In the genomic region with DNA sequence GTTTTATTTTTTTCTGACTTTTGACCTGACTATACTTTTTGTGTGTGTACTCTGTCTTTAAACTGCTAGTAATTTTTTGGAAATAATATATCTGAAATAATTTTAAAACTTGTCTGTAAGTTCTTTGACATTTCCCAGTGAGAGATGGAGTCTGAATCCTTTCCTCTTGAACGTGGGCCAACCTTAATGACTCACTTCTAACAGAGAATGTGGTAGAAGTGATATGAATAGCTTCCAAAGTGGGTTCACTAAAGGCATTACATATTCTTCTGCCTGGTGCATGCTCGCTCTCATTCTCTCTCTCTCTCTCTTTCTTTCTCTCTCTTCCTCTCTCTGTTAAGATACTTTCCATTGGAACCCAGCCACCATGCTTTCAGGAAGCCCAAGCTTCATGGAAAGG, we compare ENCODE assay signal across 22 cellular contexts.
DNase-seq lines count a peak whose midpoint lies in the region; ATAC-seq and TF ChIP-seq lines count a peak whose summit lies in the region.
"Had no signal": no experiment of that assay in that cellular context is flagged by ENCODE, and none has a peak within 500 bp of the region (broad histone marks: within the 10 kb centered on the region; RNA-seq: fewer than 3 reads in every experiment).

No MANE protein-coding gene starts in this region.

- no peaks in the 10 kb centered on the region for H3K4me1 ChIP-seq in breast epithelium
- no peaks in the 10 kb centered on the region for H3K4me1 ChIP-seq in Peyer's patch
- H3K4me1 ChIP-seq: gastrocnemius medialis, left lung, parathyroid adenoma, SJCRH30 had no signal

- no peak for ATAC-seq in GM19328 (IDR thresholded peaks at IDR 0.05; ENCODE audit: unreplicated experiment)
- ATAC-seq in HG03196 (IDR thresholded peaks at IDR 0.05; ENCODE audit: unreplicated experiment): no peak
- no peak for ATAC-seq in GM18520 (IDR thresholded peaks at IDR 0.05; ENCODE audit: unreplicated experiment)
- ATAC-seq: activated CD4-positive, alpha-beta T cell treated with anti-CD3 and anti-CD28 coated beads for 36 hours; activated CD8-positive, alpha-beta memory T cell treated with anti-CD3 and anti-CD28 coated beads, Interleukin-2, amount 10 ng/mL, durations not matched to agents 7 days and 5 days; gastrocnemius medialis; left lung; stimulated activated memory B cell treated with anti-CD40 and anti-IgM and Interleukin-4, amounts not matched to agents 10 μg/mL and 1 μg/mL and 100 μg/mL, for 72 hours had no signal

- H3K27ac Mint-ChIP-seq in MCF 10A (ENCODE audit: low read depth, unreplicated experiment): no peak overlapping the region
- H3K27ac Mint-ChIP-seq: activated CD4-positive, alpha-beta T cell treated with anti-CD3 and anti-CD28 coated beads for 36 hours; activated CD8-positive, alpha-beta memory T cell treated with anti-CD3 and anti-CD28 coated beads, Interleukin-2, amount 10 ng/mL, durations not matched to agents 7 days and 5 days; activated T-helper 2 cell treated with anti-CD3 and anti-CD28 coated beads, Interferon-gamma antibody, Interleukin-2, Interleukin-4, amounts not matched to agents 10 μg/mL and 5 μg/mL and 100 μg/mL, durations not matched to agents 14 hours and 24 hours and 36 hours; stimulated activated memory B cell treated with anti-CD40 and anti-IgM and Interleukin-4, amounts not matched to agents 10 μg/mL and 1 μg/mL and 100 μg/mL, for 72 hours had no signal

- no peaks in the 10 kb centered on the region for H3K27me3 Mint-ChIP-seq in MCF 10A (ENCODE audit: insufficient read depth, unreplicated experiment)
- H3K27me3 Mint-ChIP-seq: activated CD8-positive, alpha-beta memory T cell treated with anti-CD3 and anti-CD28 coated beads, Interleukin-2, amount 10 ng/mL, durations not matched to agents 7 days and 5 days; stimulated activated memory B cell treated with anti-CD40 and anti-IgM and Interleukin-4, amounts not matched to agents 10 μg/mL and 1 μg/mL and 100 μg/mL, for 72 hours had no signal

- intact Hi-C loops in MCF 10A (cut with micrococcal nuclease): no loop called here
- intact Hi-C loops in breast epithelium (cut with DNase I; ENCODE audit: low total_unique reads): no loop called here

- no TSS peak for BruUV-seq in MCF 10A (replicated peaks; lab: Mats Ljungman, UMichigan)

- no peaks in the 10 kb centered on the region for H3K27me3 ChIP-seq in breast epithelium
- no peaks in the 10 kb centered on the region for H3K27me3 ChIP-seq in Peyer's patch
- H3K27me3 ChIP-seq: gastrocnemius medialis, left lung had no signal

- H3K27ac ChIP-seq in breast epithelium (no peak overlapping the region), Peyer's patch (no peak overlapping the region)
- H3K27ac ChIP-seq: gastrocnemius medialis, left lung, parathyroid adenoma, SJCRH30 had no signal

- POLR2A ChIA-PET in MCF 10A (lab: Yijun Ruan, JAX): interaction anchor here (0.6 to 1.2 kb wide), 3 partner anchors 11 to 38 kb away, joined by 3 to 4 read pairs (median 4); no protein-coding TSS in a partner anchor

- peaks cover 6% of the 10 kb centered on the region for H3K4me1 Mint-ChIP-seq in MCF 10A (ENCODE audit: insufficient read depth, unreplicated experiment)
- H3K4me1 Mint-ChIP-seq: activated CD4-positive, alpha-beta T cell treated with anti-CD3 and anti-CD28 coated beads for 36 hours; activated CD8-positive, alpha-beta memory T cell treated with anti-CD3 and anti-CD28 coated beads, Interleukin-2, amount 10 ng/mL, durations not matched to agents 7 days and 5 days; CD14-positive monocyte; stimulated activated memory B cell treated with anti-CD40 and anti-IgM and Interleukin-4, amounts not matched to agents 10 μg/mL and 1 μg/mL and 100 μg/mL, for 72 hours had no signal

- TF ChIP-seq CTCF in MCF 10A (IDR thresholded peaks at IDR 0.05; ENCODE audit: unreplicated experiment) (no peak), breast epithelium (IDR thresholded peaks at IDR 0.05) (no peak), fibroblast of the aortic adventitia (IDR thresholded peaks at IDR 0.05; ENCODE audit: insufficient read depth, low read length) (no peak), Peyer's patch (IDR thresholded peaks at IDR 0.05) (no peak)

- TF ChIP-seq POLR2A in breast epithelium (IDR thresholded peaks at IDR 0.05) (no peak), Peyer's patch (IDR thresholded peaks at IDR 0.05) (no peak)

- H3K4me3 Mint-ChIP-seq in MCF 10A (ENCODE audit: unreplicated experiment): no peak overlapping the region
- H3K4me3 Mint-ChIP-seq: activated CD4-positive, alpha-beta T cell treated with anti-CD3 and anti-CD28 coated beads for 36 hours; activated CD8-positive, alpha-beta memory T cell treated with anti-CD3 and anti-CD28 coated beads, Interleukin-2, amount 10 ng/mL, durations not matched to agents 7 days and 5 days; CD14-positive monocyte; stimulated activated memory B cell treated with anti-CD40 and anti-IgM and Interleukin-4, amounts not matched to agents 10 μg/mL and 1 μg/mL and 100 μg/mL, for 72 hours had no signal

- H3K9me3 ChIP-seq in breast epithelium (no peaks in the 10 kb centered on the region), Peyer's patch (no peaks in the 10 kb centered on the region)
- H3K9me3 ChIP-seq: gastrocnemius medialis, left lung had no signal

- no peaks in the 10 kb centered on the region for H3K36me3 ChIP-seq in breast epithelium
- H3K36me3 ChIP-seq in Peyer's patch: no peaks in the 10 kb centered on the region
- H3K36me3 ChIP-seq: gastrocnemius medialis, left lung, SJCRH30 had no signal

- H3K9me3 Mint-ChIP-seq in MCF 10A (ENCODE audit: unreplicated experiment): peaks cover 10% of the 10 kb centered on the region
- H3K9me3 Mint-ChIP-seq: activated T-helper 2 cell treated with anti-CD3 and anti-CD28 coated beads, Interferon-gamma antibody, Interleukin-2, Interleukin-4, amounts not matched to agents 10 μg/mL and 5 μg/mL and 100 μg/mL, durations not matched to agents 14 hours and 24 hours and 36 hours had no signal

- DNase-seq in MCF 10A (ENCODE audit: unreplicated experiment): peak; percentile 61
- no peak for DNase-seq in breast epithelium (ENCODE audit: low spot score in 2 of 2)
- DNase-seq in amniotic epithelial cell (ENCODE audit: low read depth): peak; percentile 27
- peak; percentile 14 for DNase-seq in fibroblast of the aortic adventitia (ENCODE audit: low read depth)
- DNase-seq in Peyer's patch: no peak
- DNase-seq: activated CD4-positive, alpha-beta T cell treated with anti-CD3 and anti-CD28 coated beads for 36 hours; activated CD8-positive, alpha-beta memory T cell treated with anti-CD3 and anti-CD28 coated beads, Interleukin-2, amount 10 ng/mL, durations not matched to agents 7 days and 5 days; gastrocnemius medialis; Kasumi-1; left lung; NCI-H187 treated with DMSO at 0.1 percent for 48 hours; NCI-H446 treated with DMSO at 0.1 percent for 48 hours; NK-92 treated with Interleukin-12 subunit alpha and Interleukin-12 subunit beta, amount 100 ng/mL, for 24 hours; SJCRH30; trophoblast cell had no signal

- no peaks in the 10 kb centered on the region for H3K36me3 Mint-ChIP-seq in MCF 10A (ENCODE audit: insufficient read depth, unreplicated experiment)
- H3K36me3 Mint-ChIP-seq: activated CD8-positive, alpha-beta memory T cell treated with anti-CD3 and anti-CD28 coated beads, Interleukin-2, amount 10 ng/mL, durations not matched to agents 7 days and 5 days; CD14-positive monocyte; stimulated activated memory B cell treated with anti-CD40 and anti-IgM and Interleukin-4, amounts not matched to agents 10 μg/mL and 1 μg/mL and 100 μg/mL, for 72 hours had no signal

- H3K4me3 ChIP-seq in breast epithelium (no peak overlapping the region), fibroblast of the aortic adventitia (ENCODE audit: low read depth, low read length) (no peak overlapping the region), Peyer's patch (no peak overlapping the region)
- H3K4me3 ChIP-seq: gastrocnemius medialis, left lung, SJCRH30 had no signal

- CTCF ChIA-PET in MCF 10A (lab: Yijun Ruan, JAX): interaction anchor here (0.7 to 0.9 kb wide), 2 partner anchors 36 to 1044 kb away, joined by 3 read pairs; no protein-coding TSS in a partner anchor

Comparison
In these comparisons a context has a peak if more than half of its experiments do, and no peak if none do; other contexts are left out.
1. DNase-seq: peak in MCF 10A (single experiment), amniotic epithelial cell (single experiment) and fibroblast of the aortic adventitia (single experiment); none in breast epithelium (0 of 2) and Peyer's patch (0 of 3).